19 cellular contexts compared by ENCODE assay signal in the genomic region with DNA sequence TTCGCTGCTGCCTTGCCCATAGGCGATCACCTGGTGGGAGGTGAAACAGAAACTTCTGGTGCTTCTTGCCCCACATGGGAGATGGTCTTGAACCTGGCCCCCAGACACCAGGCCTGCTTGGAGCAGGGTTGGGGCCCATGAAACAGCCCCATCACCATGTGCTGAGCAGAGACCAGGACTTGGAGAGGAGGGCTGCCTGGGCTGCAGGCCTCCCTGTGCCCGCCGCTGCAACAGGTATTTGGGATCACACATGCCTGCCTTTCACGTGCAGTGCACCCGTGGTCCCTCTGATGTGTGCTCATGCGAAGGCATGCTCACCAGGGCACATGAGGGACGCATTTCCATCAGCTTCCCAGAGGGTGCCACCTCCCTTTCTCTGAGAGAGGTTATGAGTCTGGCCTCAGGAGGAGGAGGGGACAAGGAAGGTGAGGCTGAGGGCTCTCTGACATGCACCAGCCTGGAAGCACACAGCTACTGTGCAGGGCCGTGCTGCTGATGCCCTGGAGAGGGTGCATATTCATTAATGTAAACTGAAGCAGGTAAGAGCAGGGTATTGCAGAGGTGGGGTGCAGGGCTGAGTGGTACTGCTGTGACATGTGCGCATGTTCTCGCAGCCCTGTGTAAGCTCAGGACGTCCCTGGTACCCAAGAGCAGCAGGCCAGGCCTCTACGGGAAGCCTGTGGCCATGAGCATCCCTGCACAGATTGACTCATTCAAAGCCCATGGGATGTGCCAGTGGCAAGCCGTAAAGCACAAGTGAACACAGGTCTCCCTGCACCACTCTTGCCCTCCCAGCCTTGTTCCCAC. TPM values are rescaled to one million over a fixed set of nuclear protein-coding genes. Genes with fewer than 3 reads are reported as not detected.
A peak's percentile ranks its signal among the peaks of the same experiment; 100 is the strongest.
DNase-seq lines count a peak whose midpoint lies in the region; ATAC-seq and TF ChIP-seq lines count a peak whose summit lies in the region.
"Had no signal": no experiment of that assay in that cellular context is flagged by ENCODE, and none has a peak within 500 bp of the region (broad histone marks: within the 10 kb centered on the region; RNA-seq: fewer than 3 reads in every experiment).

No MANE protein-coding gene starts in this region.

- no peak overlapping the region for H3K9ac ChIP-seq in neuronal stem cell (ENCODE audit: low read depth, low read length, poor library complexity)

- peak overlapping the region in 4 of 7 donors; percentile 6 to 74 (median 51) for H3K27ac Mint-ChIP-seq in CD14-positive monocyte

- peak overlapping the region; percentile 4 for H3K18ac ChIP-seq in neuronal stem cell (ENCODE audit: low read length)

- H3K4me1 Mint-ChIP-seq in CD14-positive monocyte = peaks cover 44% of the 10 kb centered on the region

- peak overlapping the region; percentile 49 for H3K23ac ChIP-seq in neuronal stem cell (ENCODE audit: low read depth, low read length, poor library complexity)

- H3K36me3 ChIP-seq in H7 (replicated peaks; ENCODE audit: control insufficient read depth, insufficient read depth, low read length) = no peaks in the 10 kb centered on the region; the same call in 1 of the 2 replicates
- no peaks in the 10 kb centered on the region for H3K36me3 ChIP-seq in RWPE2 (ENCODE audit: low read depth)
- no peaks in the 10 kb centered on the region for H3K36me3 ChIP-seq in neuronal stem cell (replicated peaks in 1 of 2; ENCODE audit: control insufficient read depth in 2 of 2, insufficient read depth in 2 of 2, low read length in 2 of 2)

- no peak for TF ChIP-seq CTCF in CD14-positive monocyte (IDR thresholded peaks at IDR 0.05)
- no peak for TF ChIP-seq CTCF in RWPE2 (IDR thresholded peaks at IDR 0.05; ENCODE audit: poor library complexity, severe bottlenecking)

- no peak overlapping the region for H3K4me3 Mint-ChIP-seq in CD14-positive monocyte

- no peak overlapping the region for H2BK5ac ChIP-seq in neuronal stem cell (ENCODE audit: low read length)

- H2AK5ac ChIP-seq in neuronal stem cell (ENCODE audit: low read depth, low read length) = no peak overlapping the region

- no peaks in the 10 kb centered on the region for H3K9me3 ChIP-seq in RWPE2 (ENCODE audit: severe bottlenecking)
- H3K9me3 ChIP-seq in neuronal stem cell (replicated peaks in 1 of 2; ENCODE audit: control insufficient read depth in 2 of 2, insufficient read depth in 1 of 2, low read depth in 1 of 2, low read length in 2 of 2) = no peaks in the 10 kb centered on the region

- no peak overlapping the region for H3K4me3 ChIP-seq in H7 (ENCODE audit: insufficient read depth, low read depth, low read length)
- H3K4me3 ChIP-seq in RWPE2 (ENCODE audit: severe bottlenecking) = no peak overlapping the region
- no peak overlapping the region for H3K4me3 ChIP-seq in neuronal stem cell (ENCODE audit: low read length in 2 of 2)

- H3K79me1 ChIP-seq in neuronal stem cell (ENCODE audit: low read depth, low read length) = peaks cover 2% of the 10 kb centered on the region

- no CpG with 5 or more reads among the region's 14 CpGs for WGBS in neuronal stem cell (ENCODE audit: extremely low coverage in 2 of 2, insufficient read length in 2 of 2, insufficient replicate concordance in 1 of 2), 2 donors

- H3K4me2 ChIP-seq in neuronal stem cell (ENCODE audit: insufficient read depth, low read length, poor library complexity, severe bottlenecking) = no peak overlapping the region

- peaks cover 0 to 1% (median 0%) of the 10 kb centered on the region in 3 donors for H3K27me3 Mint-ChIP-seq in CD14-positive monocyte (ENCODE audit: low read depth in 3 of 3)

- H2BK15ac ChIP-seq in neuronal stem cell (ENCODE audit: low read length) = no peak overlapping the region

- no peak overlapping the region for H2BK120ac ChIP-seq in neuronal stem cell (ENCODE audit: low read depth, low read length)

- intact Hi-C loops in CD14-positive monocyte (cut with micrococcal nuclease) = no loop called here

- H3K27me3 ChIP-seq in H7 (ENCODE audit: control insufficient read depth, insufficient read depth, low read length) = no peaks in the 10 kb centered on the region
- H3K27me3 ChIP-seq in RWPE2 (ENCODE audit: insufficient read depth, poor library complexity, severe bottlenecking) = no peaks in the 10 kb centered on the region
- H3K27me3 ChIP-seq in neuronal stem cell (ENCODE audit: control insufficient read depth in 3 of 3, insufficient read depth in 3 of 3, low read depth in 1 of 3, low read length in 3 of 3) = no peaks in the 10 kb centered on the region

- no peaks in the 10 kb centered on the region for H3K4me1 ChIP-seq in RWPE2 (ENCODE audit: insufficient read depth, poor library complexity, severe bottlenecking)
- H3K4me1 ChIP-seq in neuronal stem cell (ENCODE audit: control insufficient read depth in 2 of 2, insufficient read depth in 1 of 2, low read depth in 1 of 2, low read length in 2 of 2) = no peaks in the 10 kb centered on the region

- H3K14ac ChIP-seq in neuronal stem cell (ENCODE audit: low read length) = no peak overlapping the region

- H3K36me3 Mint-ChIP-seq in CD14-positive monocyte = peaks cover 4 to 8% of the 10 kb centered on the region in 2 donors

- DNase-seq in CD14-positive monocyte (ENCODE audit: low spot score) (no peak), H7 (peak; percentile 51), RWPE2 (ENCODE audit: low spot score) (no peak), neuronal stem cell (ENCODE audit: low spot score) (no peak), HPDE6-E6E7 (ENCODE audit: extremely low spot score) (no peak), T-helper 1 cell (no peak), NCI-H510A (lab: John Stamatoyannopoulos, UW) (no peak)
- DNase-seq: ACHN, AML-193, COR-L47, GF-D8, NCI-H1436, NCI-H2029 treated with DMSO at 0.1 percent for 48 hours, NCI-H2227 treated with DMSO at 0.1 percent for 48 hours, NCI-H524 treated with DMSO at 0.1 percent for 48 hours, SIG-M5 had no signal

- peak; percentile 22; the same call in 2 of the 3 replicates for ATAC-seq in RWPE2 (ENCODE audit: low read depth)

- H2BK12ac ChIP-seq in neuronal stem cell (ENCODE audit: low read length) = no peak overlapping the region

- no peak overlapping the region for H4K91ac ChIP-seq in neuronal stem cell (ENCODE audit: low read depth, low read length, poor library complexity)

- no peak overlapping the region for H2AFZ ChIP-seq in neuronal stem cell (ENCODE audit: low read length)

- no peak overlapping the region for H3K4ac ChIP-seq in neuronal stem cell (ENCODE audit: low read length)

- H3K27ac ChIP-seq in RWPE2 (ENCODE audit: poor library complexity, severe bottlenecking) = no peak overlapping the region
- H3K27ac ChIP-seq in neuronal stem cell (replicated peaks; ENCODE audit: low read length) = no peak overlapping the region

- H4K8ac ChIP-seq in neuronal stem cell (ENCODE audit: low read depth, low read length) = no peak overlapping the region

- peaks cover 0 to 3% (median 0%) of the 10 kb centered on the region in 7 donors for H3K9me3 Mint-ChIP-seq in CD14-positive monocyte

RNA-seq across cellular contexts. Expression of a gene that starts 4.2 kb away (rescaled TPM):
- 1 to 10 TPM; 3.8 to 5.7 TPM for polyA plus RNA-seq in CD14-positive monocyte
- 0.69 and 2.4 TPM in 2 replicates for total RNA-seq in H7 (2014; rRNA removed; shearing (Covaris generic))
- polyA plus RNA-seq in neuronal stem cell (2013, experiment 1 of 2) = 1.2 TPM
- 0.97 TPM for polyA plus RNA-seq in neuronal stem cell (2013, experiment 2 of 2)
- total RNA-seq: Daoy, H4 had no signal

RNA-seq across cellular contexts. Expression of a gene that starts 24.3 kb away (rescaled TPM):
- 10 to 100 TPM; 10.5 to 15.0 TPM for polyA plus RNA-seq in CD14-positive monocyte
- total RNA-seq in H7 (2014; rRNA removed; shearing (Covaris generic)) = 5.9 and 6.5 TPM in 2 replicates
- polyA plus RNA-seq in neuronal stem cell (2013, experiment 1 of 2) = 2.1 TPM
- polyA plus RNA-seq in neuronal stem cell (2013, experiment 2 of 2) = 2.5 TPM
- total RNA-seq: Daoy, H4, LHCN-M2 had no signal
